Comparison of ENCODE assay signal across 8 cellular contexts in genomic region chr19:11355160-11356073, GRCh38. TPM values are rescaled to one million over a fixed set of nuclear protein-coding genes. Genes with fewer than 3 reads are reported as not detected.
DNase-seq lines count a peak whose midpoint lies in the region; ATAC-seq and TF ChIP-seq lines count a peak whose summit lies in the region.

Gene PLPPR2, plus strand, starts transcription at chr19:11355432. Its CDS starts 2,242 bp downstream, at chr19:11357674.

- H3K27ac Mint-ChIP-seq in nephron progenitor cell, result peak within 1 kb of the TSS; percentile 19

- H3K4me3 ChIP-seq in LNCaP clone FGC (ENCODE audit: low read depth, low read length), result peak within 1 kb of the TSS; percentile 80
- H3K4me3 ChIP-seq in SJCRH30, result no peak within 1 kb of the TSS
- peak within 1 kb of the TSS; percentile 65 for H3K4me3 ChIP-seq in fibroblast of villous mesenchyme (ENCODE audit: low read depth, low read length)

- H3K27me3 ChIP-seq in SJCRH30, result no peaks in the 10 kb centered on the region; the same call in 1 of the 2 replicates

- in situ Hi-C loops in G401 (cut with HindIII; ENCODE audit: low sequenced_read_pairs), result no loop called here

- TF ChIP-seq CTCF in LNCaP clone FGC (IDR thresholded peaks at IDR 0.05; ENCODE audit: control insufficient read depth, extremely low read depth, insufficient read depth), result 0 out of 2 replicates have a peak, but pooled peaks have one; percentile 6
- no peak for TF ChIP-seq CTCF in fibroblast of villous mesenchyme (IDR thresholded peaks at IDR 0.05; ENCODE audit: insufficient read depth, low read depth, low read length)
- TF ChIP-seq CTCF in nephron progenitor cell (IDR thresholded peaks at IDR 0.05), result no peak

- H3K36me3 ChIP-seq in SJCRH30, result no peaks in the 10 kb centered on the region

- ATAC-seq in HG03565 (IDR thresholded peaks at IDR 0.05; ENCODE audit: unreplicated experiment), result no peak

- no peaks in the 10 kb centered on the region for H3K9me3 Mint-ChIP-seq in nephron progenitor cell

- no peak within 1 kb of the TSS for H3K27ac ChIP-seq in SJCRH30

- H3K9me3 ChIP-seq in SJCRH30 (replicated peaks), result no peaks in the 10 kb centered on the region

- peak; percentile 95 for DNase-seq in G401 (ENCODE audit: low spot score)
- peak; percentile 56 for DNase-seq in LNCaP clone FGC (ENCODE audit: low read depth)
- DNase-seq in SJCRH30, result peak; percentile 60 to 63
- peak; percentile 76 for DNase-seq in activated gamma-delta T cell treated with Interleukin-2 at 50 U/mL for 16 hours
- DNase-seq in fibroblast of villous mesenchyme (ENCODE audit: low read depth), result peak; percentile 87
- peak; percentile 95 for DNase-seq in nephron progenitor cell
- DNase-seq in stimulated activated naive CD4-positive, alpha-beta T cell treated with Interleukin-2 at 50 U/mL for 16 hours (lab: John Stamatoyannopoulos, UW), result peak; percentile 75

- H3K36me3 Mint-ChIP-seq in nephron progenitor cell (ENCODE audit: low read depth), result no peaks in the 10 kb centered on the region

- H3K27me3 Mint-ChIP-seq in nephron progenitor cell (ENCODE audit: low read depth, poor library complexity), result peaks cover 49% of the 10 kb centered on the region

- H3K4me1 Mint-ChIP-seq in nephron progenitor cell, result peaks cover 40% of the 10 kb centered on the region

- H3K4me1 ChIP-seq in SJCRH30, result no peaks in the 10 kb centered on the region

- H3K4me3 Mint-ChIP-seq in nephron progenitor cell, result peak within 1 kb of the TSS; percentile 81

RNA-seq across cellular contexts. Expression of gene PLPPR2, which starts in this region (rescaled TPM):
- total RNA-seq in G401 (2014; rRNA removed; shearing (Covaris generic)), result 8.1 and 11.5 TPM in 2 replicates
- total RNA-seq in SJCRH30 (2014; rRNA removed; shearing (Covaris generic)), result 0.10 and 0.59 TPM in 2 replicates
- 16.8 and 20.6 TPM in 2 replicates for total RNA-seq in fibroblast of villous mesenchyme

Comparison
In these comparisons a context has a peak if more than half of its experiments do, and no peak if none do; other contexts are left out.
1. Peak in DNase-seq in SJCRH30; RNA of the gene not detected or under 1 TPM.